In genomic region chr6:146901940-146902816, GRCh38 we compare ENCODE assay signal across 13 cellular contexts.
A peak's percentile ranks its signal among the peaks of the same experiment; 100 is the strongest.
DNase-seq lines count a peak whose midpoint lies in the region; ATAC-seq and TF ChIP-seq lines count a peak whose summit lies in the region.
"Had no signal": no experiment of that assay in that cellular context is flagged by ENCODE, and none has a peak within 500 bp of the region (broad histone marks: within the 10 kb centered on the region; RNA-seq: fewer than 3 reads in every experiment).

No MANE protein-coding gene starts in this region.

- no peaks in the 10 kb centered on the region for H3K4me1 ChIP-seq in A673 (ENCODE audit: insufficient read depth, low read length, poor library complexity, severe bottlenecking)
- peaks cover 18% of the 10 kb centered on the region for H3K4me1 ChIP-seq in PC-9 (replicated peaks; ENCODE audit: insufficient read depth)
- peaks cover 4% of the 10 kb centered on the region for H3K4me1 ChIP-seq in right cardiac atrium (ENCODE audit: control insufficient read depth, insufficient read depth, low read length)

- no peaks in the 10 kb centered on the region for H3K79me2 ChIP-seq in PC-9 (ENCODE audit: low read depth)

- H3K27ac ChIP-seq in A673 (ENCODE audit: low read depth, low read length, poor library complexity, severe bottlenecking): no peak overlapping the region
- no peak overlapping the region for H3K27ac ChIP-seq in PC-9
- H3K27ac ChIP-seq in right cardiac atrium (ENCODE audit: low read length): no peak overlapping the region
- H3K27ac ChIP-seq: sigmoid colon had no signal

- no peak overlapping the region for H2AFZ ChIP-seq in PC-9

- H3K9me2 ChIP-seq in PC-9 (ENCODE audit: insufficient read depth): no peaks in the 10 kb centered on the region

- no peak overlapping the region for H3K4me2 ChIP-seq in PC-9

- intact Hi-C loops in A673 (cut with micrococcal nuclease; ENCODE audit: unreplicated experiment): loop anchor here (2.0 kb wide), 1 partner anchor 383 kb away; no protein-coding TSS in a partner anchor
- intact Hi-C loops in PC-9 (cut with micrococcal nuclease; ENCODE audit: unreplicated experiment): loop anchor here (1.0 to 5.0 kb wide), 4 partner anchors 320 to 605 kb away; no protein-coding TSS in a partner anchor
- intact Hi-C loops in right cardiac atrium (cut with DNase I): no loop called here

- POLR2A ChIA-PET in A673 (lab: Charles Lee; ENCODE audit: low non-redundant PET): no interaction called here
- POLR2A ChIA-PET in PC-9 (lab: Charles Lee; ENCODE audit: unreplicated experiment): interaction anchor here (0.6 kb wide), 2 partner anchors 95 to 156 kb away, joined by 3 to 4 read pairs; no protein-coding TSS in a partner anchor

- H4K20me1 ChIP-seq in PC-9 (ENCODE audit: insufficient read depth): no peaks in the 10 kb centered on the region

- H3K9me3 ChIP-seq in A673 (ENCODE audit: low read depth, low read length, poor library complexity, severe bottlenecking): no peaks in the 10 kb centered on the region
- H3K9me3 ChIP-seq in PC-9 (ENCODE audit: insufficient read depth, low read depth): no peaks in the 10 kb centered on the region
- no peaks in the 10 kb centered on the region for H3K9me3 ChIP-seq in right cardiac atrium (ENCODE audit: control insufficient read depth, low read length)
- H3K9me3 ChIP-seq: sigmoid colon had no signal

- peak; percentile 52 for TF ChIP-seq CTCF in A673 (conservative IDR thresholded peaks at IDR 0.05; ENCODE audit: low read depth, low read length)
- TF ChIP-seq CTCF in GM13977 (IDR thresholded peaks at IDR 0.05; ENCODE audit: extremely low read depth, insufficient read depth, missing control alignments): peak; percentile 12
- peak; percentile 69 for TF ChIP-seq CTCF in PC-9 (conservative IDR thresholded peaks at IDR 0.05)
- TF ChIP-seq CTCF in epithelial cell of esophagus (IDR thresholded peaks at IDR 0.05; ENCODE audit: insufficient read depth, low read depth, low read length, missing control alignments): peak; percentile 46

- ATAC-seq in GM18873 (IDR thresholded peaks at IDR 0.05; ENCODE audit: low FRiP score, unreplicated experiment) (no peak), right cardiac atrium (no peak)
- ATAC-seq: activated CD8-positive, alpha-beta T cell treated with anti-CD3 and anti-CD28 coated beads, Interleukin-2, amount 10 ng/mL, durations not matched to agents 7 days and 5 days had no signal

- in situ Hi-C loops in GM13977 (cut with MboI; ENCODE audit: low pct_unique_long_range_greater_than_20kb, low sequenced_read_pairs, unreplicated experiment): no loop called here

- BruUV-seq in A673 (replicated peaks; lab: Mats Ljungman, UMichigan) (no TSS peak), PC-9 (replicated peaks; lab: Mats Ljungman, UMichigan) (no TSS peak)

- H3K36me3 ChIP-seq in A673 (ENCODE audit: insufficient read depth, low read length, poor library complexity, severe bottlenecking) (no peaks in the 10 kb centered on the region), PC-9 (ENCODE audit: low read depth) (no peaks in the 10 kb centered on the region)
- H3K36me3 ChIP-seq: sigmoid colon had no signal

- H3K27me3 ChIP-seq in A673 (replicated peaks; ENCODE audit: insufficient read depth, low read depth, low read length, poor library complexity): no peaks in the 10 kb centered on the region
- no peaks in the 10 kb centered on the region for H3K27me3 ChIP-seq in PC-9 (ENCODE audit: insufficient read depth, low read depth)
- no peaks in the 10 kb centered on the region for H3K27me3 ChIP-seq in right cardiac atrium (ENCODE audit: control insufficient read depth, insufficient read depth)
- H3K27me3 ChIP-seq: sigmoid colon had no signal

- CTCF ChIA-PET in A673 (lab: Charles Lee): interaction anchor here (1.0 kb wide), 1 partner anchor 481 kb away, joined by 3 read pairs; no protein-coding TSS in a partner anchor
- CTCF ChIA-PET in PC-9 (lab: Charles Lee): interaction anchor here (0.6 to 0.7 kb wide), 2 partner anchors 385 to 722 kb away, joined by 4 to 15 read pairs; no protein-coding TSS in a partner anchor

- DNase-seq in A673 (ENCODE audit: low spot score): no peak
- DNase-seq in GM13977 (ENCODE audit: low spot score): no peak
- DNase-seq in PC-9: no peak
- DNase-seq in epithelial cell of esophagus (ENCODE audit: low read depth): peak; percentile 31
- DNase-seq in HK-2 (ENCODE audit: unreplicated experiment): no peak
- no peak for DNase-seq in right cardiac atrium
- DNase-seq in GDM1 (lab: John Stamatoyannopoulos, UW): no peak
- DNase-seq: activated CD8-positive, alpha-beta T cell treated with anti-CD3 and anti-CD28 coated beads, Interleukin-2, amount 10 ng/mL, durations not matched to agents 7 days and 5 days; CD8-positive, alpha-beta memory T cell; glutamatergic neuron; NCI-H1417 treated with DMSO at 0.1 percent for 48 hours; sigmoid colon had no signal

- H3F3A ChIP-seq in PC-9 (ENCODE audit: insufficient read depth, low read depth): peaks cover 10% of the 10 kb centered on the region; the same call in 1 of the 2 replicates

- H3K4me3 ChIP-seq in A673 (ENCODE audit: low read depth, low read length, poor library complexity, severe bottlenecking) (no peak overlapping the region), PC-9 (no peak overlapping the region), epithelial cell of esophagus (ENCODE audit: low read length) (no peak overlapping the region), right cardiac atrium (ENCODE audit: low read length) (no peak overlapping the region)
- H3K4me3 ChIP-seq: sigmoid colon had no signal

- 87% methylated on average over 6 of the region's 6 CpGs for WGBS in right cardiac atrium

Comparison
In these comparisons a context has a peak if more than half of its experiments do, and no peak if none do; other contexts are left out.
1. CTCF ChIP-seq: peak in every context shown above with its lines; median percentile 69 in PC-9; 52 in A673; 46 in epithelial cell of esophagus; 12 in GM13977.
2. intact Hi-C loops: an anchor here in A673 (2.0 kb wide) and PC-9 (1.0 to 5.0 kb wide); none called in right cardiac atrium.